ENCODE assay signal across 10 cellular contexts in the genomic region with DNA sequence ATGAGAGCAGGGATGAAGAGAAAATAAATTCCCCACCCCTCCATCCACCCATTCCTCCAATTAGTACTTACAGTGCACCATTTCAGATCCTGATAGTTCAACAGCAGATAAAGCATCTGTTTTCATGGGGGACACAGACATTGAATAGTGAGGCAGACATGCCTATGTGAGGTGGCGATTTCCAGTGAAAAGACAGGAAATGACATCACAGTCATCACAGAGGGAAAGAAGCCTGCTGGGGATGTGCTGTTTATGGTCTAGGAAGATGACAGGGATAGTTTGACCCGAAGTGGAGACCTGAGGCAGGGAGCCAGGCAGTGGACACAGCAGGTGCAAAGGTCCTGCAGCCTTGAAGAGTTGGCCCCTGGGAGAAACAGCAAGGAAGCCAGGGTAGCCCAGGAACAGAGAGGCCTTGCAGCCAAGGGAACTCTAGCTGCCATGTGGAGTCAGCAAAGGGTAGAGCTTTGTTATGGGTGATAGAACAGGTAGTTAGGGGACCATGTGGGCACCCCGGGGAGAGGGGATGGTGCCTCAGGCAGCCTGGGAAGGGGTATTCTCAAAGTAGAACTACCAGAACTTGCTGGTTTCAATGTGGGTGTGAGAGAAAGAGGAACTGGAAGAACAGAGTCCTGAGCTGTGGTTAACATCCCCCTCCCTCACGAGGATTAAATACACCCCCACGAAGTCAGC.
A peak's percentile ranks its signal among the peaks of the same experiment; 100 is the strongest.
DNase-seq lines count a peak whose midpoint lies in the region; ATAC-seq and TF ChIP-seq lines count a peak whose summit lies in the region.
"Had no signal": no experiment of that assay in that cellular context is flagged by ENCODE, and none has a peak within 500 bp of the region (broad histone marks: within the 10 kb centered on the region; RNA-seq: fewer than 3 reads in every experiment).

No MANE protein-coding gene starts in this region.

- H2BK120ac ChIP-seq in IMR-90 (ENCODE audit: low read depth, low read length) (no peak overlapping the region), mesenchymal stem cell (ENCODE audit: low read depth, low read length) (no peak overlapping the region)

- H3K36me3 ChIP-seq in IMR-90 (ENCODE audit: control insufficient read depth, insufficient read depth, low read length) (no peaks in the 10 kb centered on the region), mesenchymal stem cell (ENCODE audit: control insufficient read depth in 1 of 2, insufficient read depth in 2 of 2, low read depth in 1 of 2, low read length in 2 of 2) (peaks cover 0 to 2% of the 10 kb centered on the region in 2 experiments), WERI-Rb-1 (no peaks in the 10 kb centered on the region)
- no peaks in the 10 kb centered on the region for H3K36me3 ChIP-seq in naive thymus-derived CD4-positive, alpha-beta T cell (ENCODE audit: control insufficient read depth in 2 of 3, insufficient read depth in 3 of 3, low read length in 3 of 3)
- H3K36me3 ChIP-seq: stomach had no signal

- peaks cover 18% of the 10 kb centered on the region for H3K9me1 ChIP-seq in IMR-90 (ENCODE audit: insufficient read depth, low read length)

- H4K5ac ChIP-seq in IMR-90 (ENCODE audit: low read depth, low read length): no peak overlapping the region

- no peak overlapping the region for H3K9ac ChIP-seq in IMR-90 (ENCODE audit: low read depth, low read length)
- H3K9ac ChIP-seq in mesenchymal stem cell (ENCODE audit: low read length): no peak overlapping the region

- no peak overlapping the region for H3K56ac ChIP-seq in IMR-90 (ENCODE audit: extremely low read depth, insufficient read depth, low read length)

- BruUV-seq in IMR-90 (replicated peaks; lab: Mats Ljungman, UMichigan): no TSS peak

- H3K4me2 ChIP-seq in IMR-90 (ENCODE audit: low read depth, low read length): no peak overlapping the region
- H3K4me2 ChIP-seq in mesenchymal stem cell (ENCODE audit: low read length, poor library complexity, severe bottlenecking): no peak overlapping the region

- no peak overlapping the region for H3K27ac ChIP-seq in IMR-90 (ENCODE audit: insufficient read depth, low read length)
- no peak overlapping the region for H3K27ac ChIP-seq in naive thymus-derived CD4-positive, alpha-beta T cell (ENCODE audit: low read depth, low read length)
- H3K27ac ChIP-seq in mesenchymal stem cell (ENCODE audit: low read length, poor library complexity, severe bottlenecking): no peak overlapping the region
- H3K27ac ChIP-seq in WERI-Rb-1: no peak overlapping the region
- H3K27ac ChIP-seq: stomach had no signal

- no peaks in the 10 kb centered on the region for H3K79me1 ChIP-seq in IMR-90 (ENCODE audit: low read depth in 1 of 2, low read length in 2 of 2)
- no peaks in the 10 kb centered on the region for H3K79me1 ChIP-seq in mesenchymal stem cell (replicated peaks; ENCODE audit: low read length, poor library complexity, severe bottlenecking)

- H2BK5ac ChIP-seq in IMR-90 (ENCODE audit: low read depth, low read length, poor library complexity, severe bottlenecking) (no peak overlapping the region), mesenchymal stem cell (ENCODE audit: low read depth, low read length, poor library complexity, severe bottlenecking) (no peak overlapping the region)

- H4K8ac ChIP-seq in IMR-90 (ENCODE audit: low read depth in 2 of 2, low read length in 2 of 2) (no peak overlapping the region), mesenchymal stem cell (ENCODE audit: low read length) (no peak overlapping the region)

- 60% methylated on average over 1 of the region's 5 CpGs; no CpG with 5 or more reads in 1 of the 2 experiments for WGBS in IMR-90 (ENCODE audit: extremely low coverage in 2 of 2, insufficient read length in 1 of 2), 2 experiments
- WGBS in mesenchymal stem cell: 62% methylated on average over 5 of the region's 5 CpGs

- H3K4me3 Mint-ChIP-seq in activated CD4-positive, alpha-beta T cell treated with anti-CD3 and anti-CD28 coated beads for 36 hours: peak overlapping the region; percentile 20
- peak overlapping the region in 2 of 10 donors; percentile 51 to 71 for H3K4me3 Mint-ChIP-seq in naive thymus-derived CD4-positive, alpha-beta T cell
- H3K4me3 Mint-ChIP-seq: nephron had no signal

- CTCF ChIA-PET in activated CD4-positive, alpha-beta T cell treated with anti-CD3 and anti-CD28 coated beads for 36 hours (lab: Charles Lee): interaction anchor here (1.5 to 1.7 kb wide), 2 partner anchors 12 to 26 kb away, joined by 6 to 8 read pairs; no protein-coding TSS in a partner anchor
- CTCF ChIA-PET in IMR-90 (lab: Yijun Ruan, JAX): interaction anchor here (0.5 kb wide), 1 partner anchor 44 kb away, joined by 3 read pairs; no protein-coding TSS in a partner anchor
- CTCF ChIA-PET in naive thymus-derived CD4-positive, alpha-beta T cell (lab: Charles Lee): no interaction called here

- H2BK12ac ChIP-seq in mesenchymal stem cell (ENCODE audit: low read length in 2 of 2): no peak overlapping the region

- DNase-seq in activated CD4-positive, alpha-beta T cell treated with anti-CD3 and anti-CD28 coated beads for 36 hours: no peak
- DNase-seq in activated CD4-positive, alpha-beta T cell treated with anti-CD3 and anti-CD28 coated beads, Interleukin-2, amount 50 U/mL, for 48 hours: no peak
- DNase-seq in IMR-90: peak; percentile 35
- DNase-seq in naive thymus-derived CD4-positive, alpha-beta T cell: no peak
- DNase-seq in mesenchymal stem cell: no peak
- DNase-seq in WERI-Rb-1: no peak
- DNase-seq in NCI-H2171 (lab: John Stamatoyannopoulos, UW): no peak
- DNase-seq: stomach had no signal

- H3K4me3 ChIP-seq in IMR-90 (ENCODE audit: insufficient read depth, low read depth, low read length) (no peak overlapping the region), mesenchymal stem cell (ENCODE audit: insufficient read depth in 1 of 2, low read depth in 1 of 2, low read length in 2 of 2) (no peak overlapping the region), WERI-Rb-1 (ENCODE audit: low read depth, low read length) (no peak overlapping the region)
- no peak overlapping the region for H3K4me3 ChIP-seq in naive thymus-derived CD4-positive, alpha-beta T cell (ENCODE audit: low read length)
- H3K4me3 ChIP-seq: stomach had no signal

- H3K4me1 Mint-ChIP-seq in activated CD4-positive, alpha-beta T cell treated with anti-CD3 and anti-CD28 coated beads for 36 hours: peaks cover 53% of the 10 kb centered on the region
- peaks cover 24 to 87% (median 53%) of the 10 kb centered on the region in 7 donors for H3K4me1 Mint-ChIP-seq in naive thymus-derived CD4-positive, alpha-beta T cell

- peaks cover 5% of the 10 kb centered on the region for H3K36me3 Mint-ChIP-seq in activated CD4-positive, alpha-beta T cell treated with anti-CD3 and anti-CD28 coated beads for 36 hours (ENCODE audit: low read depth)
- peaks cover 0 to 20% (median 6%) of the 10 kb centered on the region in 5 donors for H3K36me3 Mint-ChIP-seq in naive thymus-derived CD4-positive, alpha-beta T cell

- H2BK15ac ChIP-seq in IMR-90 (ENCODE audit: low read depth, low read length) (no peak overlapping the region), mesenchymal stem cell (ENCODE audit: low read depth, poor library complexity, severe bottlenecking) (no peak overlapping the region)

- no peak overlapping the region for H2AK9ac ChIP-seq in IMR-90 (replicated peaks; ENCODE audit: low read depth, low read length, poor library complexity)

- H3K23ac ChIP-seq in IMR-90 (ENCODE audit: low read depth, low read length) (no peak overlapping the region), mesenchymal stem cell (ENCODE audit: low read length in 2 of 2) (no peak overlapping the region)

- intact Hi-C loops in activated CD4-positive, alpha-beta T cell treated with anti-CD3 and anti-CD28 coated beads for 36 hours (cut with DNase I, micrococcal nuclease): no loop called here
- intact Hi-C loops in IMR-90 (cut with micrococcal nuclease): no loop called here
- intact Hi-C loops in naive thymus-derived CD4-positive, alpha-beta T cell (cut with micrococcal nuclease): no loop called here

- no peak overlapping the region for H3K4ac ChIP-seq in IMR-90 (ENCODE audit: low read depth, low read length)
- no peak overlapping the region for H3K4ac ChIP-seq in mesenchymal stem cell (ENCODE audit: low read depth in 1 of 2, low read length in 2 of 2)

- H3K27me3 ChIP-seq in IMR-90 (ENCODE audit: control insufficient read depth, insufficient read depth, low read length) (no peaks in the 10 kb centered on the region), mesenchymal stem cell (ENCODE audit: control insufficient read depth in 1 of 2, insufficient read depth in 1 of 2, low read length in 2 of 2) (no peaks in the 10 kb centered on the region), WERI-Rb-1 (ENCODE audit: insufficient read depth, low read depth, severe bottlenecking) (no peaks in the 10 kb centered on the region)
- no peaks in the 10 kb centered on the region for H3K27me3 ChIP-seq in naive thymus-derived CD4-positive, alpha-beta T cell (ENCODE audit: control insufficient read depth in 2 of 2, insufficient read depth in 2 of 2, low read length in 2 of 2)
- H3K27me3 ChIP-seq: stomach had no signal

- no peaks in the 10 kb centered on the region for H3K9me3 ChIP-seq in IMR-90 (ENCODE audit: control insufficient read depth, insufficient read depth, low read length)
- H3K9me3 ChIP-seq in naive thymus-derived CD4-positive, alpha-beta T cell (ENCODE audit: control insufficient read depth in 2 of 3, low read length in 3 of 3): no peaks in the 10 kb centered on the region
- H3K9me3 ChIP-seq in mesenchymal stem cell (ENCODE audit: control insufficient read depth, low read length): no peaks in the 10 kb centered on the region
- H3K9me3 ChIP-seq in WERI-Rb-1 (ENCODE audit: severe bottlenecking): no peaks in the 10 kb centered on the region
- H3K9me3 ChIP-seq: stomach had no signal

- H2AK5ac ChIP-seq in IMR-90 (ENCODE audit: low read depth, low read length): no peak overlapping the region
- H2AK5ac ChIP-seq in mesenchymal stem cell (ENCODE audit: low read length, severe bottlenecking): no peak overlapping the region

- H4K91ac ChIP-seq in IMR-90 (ENCODE audit: insufficient read depth, low read depth, low read length) (no peak overlapping the region), mesenchymal stem cell (ENCODE audit: low read length) (no peak overlapping the region)

- H3K27me3 Mint-ChIP-seq in activated CD4-positive, alpha-beta T cell treated with anti-CD3 and anti-CD28 coated beads for 36 hours: no peaks in the 10 kb centered on the region
- no peaks in the 10 kb centered on the region for H3K27me3 Mint-ChIP-seq in naive thymus-derived CD4-positive, alpha-beta T cell

- no peak for TF ChIP-seq POLR2A in IMR-90 (IDR thresholded peaks at IDR 0.05; ENCODE audit: low read depth, low read length)

- no peak overlapping the region for H3K18ac ChIP-seq in IMR-90 (ENCODE audit: low read depth, low read length)
- H3K18ac ChIP-seq in mesenchymal stem cell (ENCODE audit: low read depth in 1 of 2, low read length in 2 of 2): no peak overlapping the region

- H3K14ac ChIP-seq in IMR-90 (replicated peaks; ENCODE audit: low read depth, low read length): no peak overlapping the region
- no peak overlapping the region for H3K14ac ChIP-seq in mesenchymal stem cell (ENCODE audit: low read length in 2 of 2)

- in situ Hi-C loops in IMR-90 (cut with MboI; ENCODE audit: low sequenced_read_pairs): no loop called here

- dilution Hi-C loops in IMR-90 (cut with HindIII; ENCODE audit: low sequenced_read_pairs, unreplicated experiment): no loop called here

- peaks cover 2% of the 10 kb centered on the region; the same call in 1 of the 2 replicates for H3K4me1 ChIP-seq in IMR-90 (ENCODE audit: control insufficient read depth, insufficient read depth, low read length)
- H3K4me1 ChIP-seq in naive thymus-derived CD4-positive, alpha-beta T cell (ENCODE audit: control insufficient read depth in 2 of 2, insufficient read depth in 2 of 2, low read length in 2 of 2): peaks cover 0 to 9% of the 10 kb centered on the region in 2 donors
- H3K4me1 ChIP-seq in mesenchymal stem cell (ENCODE audit: control insufficient read depth, insufficient read depth, low read depth, low read length): peaks cover 2% of the 10 kb centered on the region
- H3K4me1 ChIP-seq: stomach had no signal

- no peaks in the 10 kb centered on the region for H3K9me3 Mint-ChIP-seq in activated CD4-positive, alpha-beta T cell treated with anti-CD3 and anti-CD28 coated beads for 36 hours (ENCODE audit: low read depth)
- no peaks in the 10 kb centered on the region for H3K9me3 Mint-ChIP-seq in naive thymus-derived CD4-positive, alpha-beta T cell
- H3K9me3 Mint-ChIP-seq: nephron had no signal

- H2AFZ ChIP-seq in IMR-90 (replicated peaks; ENCODE audit: low read length, poor library complexity) (no peak overlapping the region), mesenchymal stem cell (ENCODE audit: low read depth, low read length) (no peak overlapping the region)

- TF ChIP-seq CTCF in IMR-90 (conservative IDR thresholded peaks at IDR 0.05; ENCODE audit: low read depth, low read length): no peak
- TF ChIP-seq CTCF in WERI-Rb-1 (IDR thresholded peaks at IDR 0.05; ENCODE audit: low read depth, low read length): no peak

- H2BK20ac ChIP-seq in IMR-90 (ENCODE audit: low read depth, low read length): no peak overlapping the region

- POLR2A ChIA-PET in activated CD4-positive, alpha-beta T cell treated with anti-CD3 and anti-CD28 coated beads for 36 hours (lab: Charles Lee): interaction anchor here (0.9 kb wide), 1 partner anchor 11 kb away, joined by 3 read pairs; no protein-coding TSS in a partner anchor
- POLR2A ChIA-PET in IMR-90 (lab: Charles Lee; ENCODE audit: unreplicated experiment): no interaction called here
- POLR2A ChIA-PET in naive thymus-derived CD4-positive, alpha-beta T cell (lab: Charles Lee): no interaction called here

- peak overlapping the region; percentile 37 for H3K27ac Mint-ChIP-seq in activated CD4-positive, alpha-beta T cell treated with anti-CD3 and anti-CD28 coated beads for 36 hours
- peak overlapping the region in 2 of 9 donors; percentile 55 to 81 for H3K27ac Mint-ChIP-seq in naive thymus-derived CD4-positive, alpha-beta T cell
- H3K27ac Mint-ChIP-seq: nephron had no signal

- ATAC-seq in activated CD4-positive, alpha-beta T cell treated with anti-CD3 and anti-CD28 coated beads for 36 hours: peak; percentile 47
- ATAC-seq in GM21825 (IDR thresholded peaks at IDR 0.05; ENCODE audit: unreplicated experiment) (peak; percentile 59), IMR-90 (ENCODE audit: low read depth) (no peak)
- ATAC-seq in naive thymus-derived CD4-positive, alpha-beta T cell: peak; percentile 28

- TF ChIP-seq RAD21 in IMR-90 (IDR thresholded peaks at IDR 0.05; ENCODE audit: low read length): no peak

- H4K20me1 ChIP-seq in IMR-90 (ENCODE audit: insufficient read depth, low read length): no peaks in the 10 kb centered on the region
